18 cellular contexts compared by ENCODE assay signal in the genomic region with DNA sequence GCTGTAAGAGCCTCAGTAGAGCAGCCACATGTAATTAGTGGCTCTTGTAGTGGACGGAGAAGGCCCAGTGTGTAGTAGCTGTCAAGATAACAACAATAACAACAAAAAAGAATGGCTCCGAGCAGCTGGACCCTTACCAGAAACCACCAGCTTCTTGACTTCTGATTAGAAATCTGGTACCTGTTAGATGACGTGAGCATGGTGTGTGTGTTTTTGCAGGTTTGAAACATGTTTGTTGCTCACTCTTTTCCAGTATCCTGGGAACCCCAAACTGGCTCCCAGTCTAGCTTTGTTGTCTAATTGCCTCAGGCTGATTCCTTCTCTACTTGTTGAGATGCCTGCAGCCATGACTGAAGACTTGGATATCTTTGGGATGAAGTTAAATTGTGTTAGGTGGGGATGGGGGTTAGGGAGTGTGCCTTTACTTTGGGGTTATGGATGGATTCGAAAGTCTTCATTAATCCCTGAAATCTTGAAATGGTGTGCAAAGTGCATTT. TPM values are rescaled to one million over a fixed set of nuclear protein-coding genes. Genes with fewer than 3 reads are reported as not detected.
"Had no signal": no experiment of that assay in that cellular context is flagged by ENCODE, and none has a peak within 500 bp of the region (broad histone marks: within the 10 kb centered on the region; RNA-seq: fewer than 3 reads in every experiment).

No MANE protein-coding gene starts in this region.

- H3K36me3 ChIP-seq: upper lobe of left lung had no signal

- ATAC-seq: activated CD8-positive, alpha-beta T cell treated with anti-CD3 and anti-CD28 coated beads for 36 hours; activated naive CD8-positive, alpha-beta T cell treated with anti-CD3 and anti-CD28 coated beads, Interleukin-2, amount 50 U/mL, for 24 hours; psoas muscle; sciatic nerve had no signal

- H3K4me1 ChIP-seq: psoas muscle had no signal

- H3K4me1 Mint-ChIP-seq: activated naive CD8-positive, alpha-beta T cell treated with anti-CD3 and anti-CD28 coated beads, Interleukin-2, amount 50 U/mL, for 24 hours had no signal

- H3K4me3 Mint-ChIP-seq: activated CD8-positive, alpha-beta T cell treated with anti-CD3 and anti-CD28 coated beads for 36 hours; activated naive CD8-positive, alpha-beta T cell treated with anti-CD3 and anti-CD28 coated beads, Interleukin-2, amount 50 U/mL, for 24 hours had no signal

- H3K27ac ChIP-seq: psoas muscle, upper lobe of left lung had no signal

- H3K4me3 ChIP-seq: psoas muscle, upper lobe of left lung had no signal

- H3K9me3 ChIP-seq: psoas muscle, upper lobe of left lung had no signal

- H3K9me3 Mint-ChIP-seq: activated CD8-positive, alpha-beta T cell treated with anti-CD3 and anti-CD28 coated beads for 36 hours; activated naive CD8-positive, alpha-beta T cell treated with anti-CD3 and anti-CD28 coated beads, Interleukin-2, amount 50 U/mL, for 24 hours had no signal

- H3K27ac Mint-ChIP-seq: activated CD8-positive, alpha-beta T cell treated with anti-CD3 and anti-CD28 coated beads for 36 hours; activated naive CD8-positive, alpha-beta T cell treated with anti-CD3 and anti-CD28 coated beads, Interleukin-2, amount 50 U/mL, for 24 hours had no signal

- DNase-seq: activated CD4-positive, alpha-beta T cell treated with anti-CD3 and anti-CD28 coated beads for 4 hours; activated CD8-positive, alpha-beta T cell treated with anti-CD3 and anti-CD28 coated beads for 36 hours; activated naive CD4-positive, alpha-beta T cell; activated naive CD8-positive, alpha-beta T cell treated with anti-CD3 and anti-CD28 coated beads, Interleukin-2, amount 50 U/mL, for 24 hours; caudate nucleus; cortex of kidney; effector memory CD4-positive, alpha-beta T cell; erythroblast; kidney glomerular epithelial cell; nucleus accumbens; psoas muscle; stimulated activated CD4-positive, alpha-beta T cell treated with anti-CD3 and anti-CD28 coated beads, Interleukin-12 subunit alpha, Interleukin-12 subunit beta, amount 100 ng/mL, for 4 hours; stimulated activated naive CD4-positive, alpha-beta T cell treated with Interleukin-2 at 50 U/mL for 16 hours; T-helper 9 cell; upper lobe of left lung had no signal

RNA-seq across cellular contexts. Expression of a gene that starts 21.0 kb away (rescaled TPM):
- total RNA-seq: lower leg skin, mesenteric fat pad, psoas muscle, sciatic nerve had no signal
- polyA plus RNA-seq: psoas muscle had no signal

RNA-seq across cellular contexts. Expression of a gene that starts 49.8 kb away (rescaled TPM):
- total RNA-seq: activated CD8-positive, alpha-beta T cell treated with anti-CD3 and anti-CD28 coated beads for 36 hours; lower leg skin; mesenteric fat pad; psoas muscle; sciatic nerve; upper lobe of left lung had no signal
- polyA plus RNA-seq: psoas muscle had no signal
